1 cellular context compared by ENCODE assay signal in the genomic region with DNA sequence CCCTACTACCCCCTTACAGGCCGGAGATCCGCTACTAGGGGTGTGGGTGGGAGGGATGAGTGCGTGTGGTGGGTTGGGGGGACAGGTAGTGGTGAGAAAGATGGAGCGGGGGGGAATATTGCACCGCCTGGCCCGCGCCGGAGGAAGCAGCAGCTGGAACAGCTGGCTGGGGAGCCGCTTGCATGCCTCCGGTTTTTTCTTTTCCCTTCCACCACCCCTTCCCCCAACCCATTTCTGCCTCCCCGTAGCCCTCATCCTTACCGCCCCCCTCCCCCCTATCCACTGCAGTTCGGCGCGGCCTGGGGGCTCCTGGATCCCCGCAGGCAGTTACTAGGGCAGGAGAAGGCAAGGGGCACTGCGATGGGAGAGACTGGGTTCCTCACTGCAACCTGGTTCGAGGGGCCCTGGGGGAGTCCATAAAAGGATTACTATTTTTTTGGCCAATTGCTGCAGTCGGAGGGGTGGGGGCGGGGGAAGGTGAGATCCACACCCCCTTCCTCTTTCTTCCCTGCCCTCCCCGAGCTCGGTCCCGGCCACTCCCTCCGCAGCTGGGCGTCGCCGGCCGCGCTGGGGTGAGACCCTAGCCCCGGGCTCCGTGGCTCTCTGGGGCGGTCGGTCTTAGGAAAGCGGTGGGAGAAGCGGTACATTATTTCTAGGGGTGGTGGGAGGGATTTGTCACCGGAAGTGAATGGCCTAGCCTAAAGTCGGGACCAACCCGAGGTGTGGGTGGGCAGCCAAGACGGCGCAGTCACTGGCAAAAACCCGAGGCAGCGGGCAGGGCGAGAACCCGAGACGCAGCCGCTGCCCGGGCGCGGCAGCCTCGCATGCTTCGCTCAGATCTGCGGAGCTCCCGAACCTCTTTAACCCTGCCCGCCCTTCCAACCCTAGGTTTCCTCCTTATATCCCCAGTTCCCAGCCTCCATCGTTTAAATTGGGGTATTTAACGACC.
TF ChIP-seq lines count a peak whose summit lies in the region.

No MANE protein-coding gene starts in this region.

TF ChIP-seq in K562, 482 proteins besides CTCF, POLR2A, EP300 and RAD21 (continued from another document and continues in another):
- TF ChIP-seq, protein P1, sequence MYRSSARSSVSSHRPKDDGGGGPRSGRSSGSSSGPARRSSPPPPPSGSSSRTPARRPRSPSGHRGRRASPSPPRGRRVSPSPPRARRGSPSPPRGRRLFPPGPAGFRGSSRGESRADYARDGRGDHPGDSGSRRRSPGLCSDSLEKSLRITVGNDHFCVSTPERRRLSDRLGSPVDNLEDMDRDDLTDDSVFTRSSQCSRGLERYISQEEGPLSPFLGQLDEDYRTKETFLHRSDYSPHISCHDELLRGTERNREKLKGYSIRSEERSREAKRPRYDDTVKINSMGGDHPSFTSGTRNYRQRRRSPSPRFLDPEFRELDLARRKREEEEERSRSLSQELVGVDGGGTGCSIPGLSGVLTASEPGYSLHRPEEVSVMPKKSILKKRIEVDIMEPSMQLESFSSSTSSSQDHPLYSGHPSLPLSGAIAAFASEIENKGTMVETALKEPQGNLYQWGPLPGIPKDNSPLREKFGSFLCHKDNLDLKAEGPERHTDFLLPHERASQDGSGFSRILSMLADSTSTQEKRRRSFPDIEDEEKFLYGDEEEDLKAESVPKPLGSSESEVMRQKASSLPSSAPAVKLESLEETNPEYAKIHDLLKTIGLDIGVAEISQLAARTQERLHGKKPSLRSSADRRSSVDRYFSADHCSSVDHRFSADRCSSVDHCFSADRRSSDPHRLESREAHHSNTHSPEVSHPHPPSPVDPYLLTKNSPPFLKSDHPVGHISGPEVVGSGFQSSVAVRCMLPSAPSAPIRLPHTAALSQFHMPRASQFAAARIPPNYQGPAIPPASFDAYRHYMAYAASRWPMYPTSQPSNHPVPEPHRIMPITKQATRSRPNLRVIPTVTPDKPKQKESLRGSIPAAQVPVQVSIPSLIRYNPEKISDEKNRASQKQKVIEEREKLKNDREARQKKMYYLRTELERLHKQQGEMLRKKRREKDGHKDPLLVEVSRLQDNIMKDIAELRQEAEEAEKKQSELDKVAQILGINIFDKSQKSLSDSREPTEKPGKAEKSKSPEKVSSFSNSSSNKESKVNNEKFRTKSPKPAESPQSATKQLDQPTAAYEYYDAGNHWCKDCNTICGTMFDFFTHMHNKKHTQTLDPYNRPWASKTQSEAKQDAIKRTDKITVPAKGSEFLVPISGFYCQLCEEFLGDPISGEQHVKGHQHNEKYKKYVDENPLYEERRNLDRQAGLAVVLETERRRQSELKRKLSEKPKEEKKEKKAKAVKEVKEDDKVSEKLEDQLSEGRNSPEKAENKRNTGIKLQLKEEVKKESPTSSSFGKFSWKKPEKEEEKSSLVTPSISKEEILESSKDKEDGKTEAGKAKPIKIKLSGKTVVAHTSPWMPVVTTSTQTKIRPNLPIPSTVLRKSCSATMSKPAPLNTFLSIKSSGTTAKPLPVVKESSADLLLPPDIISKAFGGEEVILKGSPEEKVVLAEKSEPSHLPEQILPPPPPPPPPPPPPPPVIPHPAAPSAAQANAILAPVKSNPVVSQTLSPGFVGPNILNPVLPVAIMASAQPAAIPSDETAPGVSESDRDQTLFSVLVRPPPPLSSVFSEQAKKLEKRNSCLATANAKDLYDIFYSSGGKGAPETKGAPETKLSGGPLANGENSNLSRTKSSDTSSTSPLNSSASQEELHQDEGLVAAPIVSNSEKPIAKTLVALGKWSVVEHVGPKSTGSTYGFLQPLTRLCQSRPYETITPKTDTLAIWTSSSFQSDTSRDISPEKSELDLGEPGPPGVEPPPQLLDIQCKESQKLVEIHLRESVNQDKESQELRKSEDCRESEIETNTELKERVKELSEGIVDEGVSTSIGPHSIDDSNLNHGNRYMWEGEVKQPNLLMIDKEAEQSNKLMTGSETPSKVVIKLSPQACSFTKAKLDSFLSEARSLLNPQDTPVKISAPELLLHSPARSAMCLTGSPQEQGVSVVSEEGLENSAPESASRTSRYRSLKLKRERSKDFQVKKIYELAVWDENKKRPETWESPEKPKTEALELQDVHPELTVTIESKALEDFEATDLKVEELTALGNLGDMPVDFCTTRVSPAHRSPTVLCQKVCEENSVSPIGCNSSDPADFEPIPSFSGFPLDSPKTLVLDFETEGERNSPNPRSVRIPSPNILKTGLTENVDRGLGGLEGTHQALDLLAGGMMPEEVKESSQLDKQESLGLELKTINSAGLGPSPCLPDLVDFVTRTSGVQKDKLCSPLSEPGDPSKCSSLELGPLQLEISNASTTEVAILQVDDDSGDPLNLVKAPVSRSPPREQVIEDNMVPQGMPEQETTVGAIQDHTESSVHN (IDR thresholded peaks at IDR 0.05; ENCODE audit: borderline replicate concordance in 1 of 2, low read depth in 1 of 2): no peak
- TF ChIP-seq SETDB1 (IDR thresholded peaks at IDR 0.05; ENCODE audit: low read length): no peak
- no peak for TF ChIP-seq MEF2D (tag; conservative IDR thresholded peaks at IDR 0.05; ENCODE audit: low read depth)
- TF ChIP-seq NFYB (IDR thresholded peaks at IDR 0.05; ENCODE audit: extremely low read depth, insufficient read length): no peak
- no peak for TF ChIP-seq DMBX1 (CRISPR knock-in tag; IDR thresholded peaks at IDR 0.05; ENCODE audit: borderline replicate concordance)
- TF ChIP-seq AFF1 (IDR thresholded peaks at IDR 0.05; ENCODE audit: low read depth in 1 of 2, partially characterized antibody in 2 of 2): no peak
- TF ChIP-seq MAFK (IDR thresholded peaks at IDR 0.05; ENCODE audit: low read length): no peak
- no peak for TF ChIP-seq ZNF41 (CRISPR knock-in tag; conservative IDR thresholded peaks at IDR 0.05)
- TF ChIP-seq BMI1 (IDR thresholded peaks at IDR 0.05; ENCODE audit: low read length): no peak
- peak; percentile 51; the same call in 1 of the 2 replicates for TF ChIP-seq ESRRA (IDR thresholded peaks at IDR 0.05; ENCODE audit: borderline replicate concordance, low read depth)
- peak; percentile 39 for TF ChIP-seq CXXC5 (CRISPR knock-in tag; IDR thresholded peaks at IDR 0.05)
- TF ChIP-seq CCNT2 (IDR thresholded peaks at IDR 0.05; ENCODE audit: borderline replicate concordance, extremely low read depth, insufficient read length, low read depth, low read length): peak; percentile 64
- TF ChIP-seq, protein P2, sequence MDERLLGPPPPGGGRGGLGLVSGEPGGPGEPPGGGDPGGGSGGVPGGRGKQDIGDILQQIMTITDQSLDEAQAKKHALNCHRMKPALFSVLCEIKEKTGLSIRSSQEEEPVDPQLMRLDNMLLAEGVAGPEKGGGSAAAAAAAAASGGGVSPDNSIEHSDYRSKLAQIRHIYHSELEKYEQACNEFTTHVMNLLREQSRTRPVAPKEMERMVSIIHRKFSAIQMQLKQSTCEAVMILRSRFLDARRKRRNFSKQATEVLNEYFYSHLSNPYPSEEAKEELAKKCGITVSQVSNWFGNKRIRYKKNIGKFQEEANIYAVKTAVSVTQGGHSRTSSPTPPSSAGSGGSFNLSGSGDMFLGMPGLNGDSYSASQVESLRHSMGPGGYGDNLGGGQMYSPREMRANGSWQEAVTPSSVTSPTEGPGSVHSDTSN (CRISPR knock-in tag; IDR thresholded peaks at IDR 0.05; ENCODE audit: low read depth): no peak
- TF ChIP-seq, protein P2 (tag; conservative IDR thresholded peaks at IDR 0.05; ENCODE audit: low read depth): no peak
- no peak for TF ChIP-seq FUS (optimal IDR thresholded peaks at IDR 0.05; ENCODE audit: low read depth, low read length)
- TF ChIP-seq MCM5 (IDR thresholded peaks at IDR 0.05; ENCODE audit: low read depth): no peak
- no peak for TF ChIP-seq RBM39 (optimal IDR thresholded peaks at IDR 0.05; ENCODE audit: low read depth, low read length)
- no peak for TF ChIP-seq MYBL2 (IDR thresholded peaks at IDR 0.05; ENCODE audit: low read depth)
- no peak for TF ChIP-seq MYBL2 (CRISPR knock-in tag; IDR thresholded peaks at IDR 0.05; ENCODE audit: borderline replicate concordance)
- TF ChIP-seq HDGF (IDR thresholded peaks at IDR 0.05): no peak
- TF ChIP-seq ZNF324 (CRISPR knock-in tag; IDR thresholded peaks at IDR 0.05): no peak
- TF ChIP-seq, protein P3, sequence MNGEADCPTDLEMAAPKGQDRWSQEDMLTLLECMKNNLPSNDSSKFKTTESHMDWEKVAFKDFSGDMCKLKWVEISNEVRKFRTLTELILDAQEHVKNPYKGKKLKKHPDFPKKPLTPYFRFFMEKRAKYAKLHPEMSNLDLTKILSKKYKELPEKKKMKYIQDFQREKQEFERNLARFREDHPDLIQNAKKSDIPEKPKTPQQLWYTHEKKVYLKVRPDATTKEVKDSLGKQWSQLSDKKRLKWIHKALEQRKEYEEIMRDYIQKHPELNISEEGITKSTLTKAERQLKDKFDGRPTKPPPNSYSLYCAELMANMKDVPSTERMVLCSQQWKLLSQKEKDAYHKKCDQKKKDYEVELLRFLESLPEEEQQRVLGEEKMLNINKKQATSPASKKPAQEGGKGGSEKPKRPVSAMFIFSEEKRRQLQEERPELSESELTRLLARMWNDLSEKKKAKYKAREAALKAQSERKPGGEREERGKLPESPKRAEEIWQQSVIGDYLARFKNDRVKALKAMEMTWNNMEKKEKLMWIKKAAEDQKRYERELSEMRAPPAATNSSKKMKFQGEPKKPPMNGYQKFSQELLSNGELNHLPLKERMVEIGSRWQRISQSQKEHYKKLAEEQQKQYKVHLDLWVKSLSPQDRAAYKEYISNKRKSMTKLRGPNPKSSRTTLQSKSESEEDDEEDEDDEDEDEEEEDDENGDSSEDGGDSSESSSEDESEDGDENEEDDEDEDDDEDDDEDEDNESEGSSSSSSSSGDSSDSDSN (IDR thresholded peaks at IDR 0.05; ENCODE audit: borderline replicate concordance in 1 of 2, low read depth in 2 of 2, low read length in 2 of 2): peak; percentile 68 to 93; a peak in 3 of 4 replicates
- TF ChIP-seq MED1 (CRISPR knock-in tag; IDR thresholded peaks at IDR 0.05; ENCODE audit: borderline replicate concordance): no peak
- TF ChIP-seq, protein P4, sequence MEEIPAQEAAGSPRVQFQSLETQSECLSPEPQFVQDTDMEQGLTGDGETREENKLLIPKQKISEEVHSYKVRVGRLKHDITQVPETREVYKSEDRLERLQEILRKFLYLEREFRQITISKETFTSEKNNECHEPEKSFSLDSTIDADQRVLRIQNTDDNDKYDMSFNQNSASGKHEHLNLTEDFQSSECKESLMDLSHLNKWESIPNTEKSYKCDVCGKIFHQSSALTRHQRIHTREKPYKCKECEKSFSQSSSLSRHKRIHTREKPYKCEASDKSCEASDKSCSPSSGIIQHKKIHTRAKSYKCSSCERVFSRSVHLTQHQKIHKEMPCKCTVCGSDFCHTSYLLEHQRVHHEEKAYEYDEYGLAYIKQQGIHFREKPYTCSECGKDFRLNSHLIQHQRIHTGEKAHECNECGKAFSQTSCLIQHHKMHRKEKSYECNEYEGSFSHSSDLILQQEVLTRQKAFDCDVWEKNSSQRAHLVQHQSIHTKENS (CRISPR knock-in tag; IDR thresholded peaks at IDR 0.05): no peak
- no peak for TF ChIP-seq ZNF77 (CRISPR knock-in tag; IDR thresholded peaks at IDR 0.05)
